In the genomic region with DNA sequence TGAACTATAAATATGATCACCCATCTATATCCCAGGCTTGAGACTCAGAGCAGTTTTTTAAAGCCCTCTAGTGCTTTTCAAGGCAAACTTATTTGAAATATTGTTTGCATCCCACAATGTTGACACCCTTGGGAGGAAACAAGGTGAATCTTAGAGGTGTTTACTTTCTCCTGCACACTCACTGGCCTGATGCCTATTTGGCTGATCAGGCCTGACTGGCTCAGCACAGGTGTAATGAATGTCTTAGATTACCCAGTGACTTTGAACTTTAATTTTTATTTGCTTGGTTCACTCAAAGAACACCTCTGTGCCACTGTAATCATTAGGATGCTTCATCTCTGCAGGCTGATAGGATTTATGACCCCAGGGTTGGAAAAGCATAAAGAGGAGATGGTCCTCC, we compare ENCODE assay signal across 23 cellular contexts.
"Had no signal": no experiment of that assay in that cellular context is flagged by ENCODE, and none has a peak within 500 bp of the region (broad histone marks: within the 10 kb centered on the region; RNA-seq: fewer than 3 reads in every experiment).

No MANE protein-coding gene starts in this region.

- H3K36me3 ChIP-seq: adrenal gland, breast epithelium, left ventricle myocardium inferior, spleen, thyroid gland had no signal

- H3K27me3 ChIP-seq: adrenal gland, breast epithelium, hepatocyte, spleen, thyroid gland had no signal

- H3K9me3 ChIP-seq: adrenal gland, breast epithelium, left ventricle myocardium inferior, spleen, thyroid gland had no signal

- FAIRE-seq: astrocyte, colon, endothelial cell of umbilical vein had no signal

- DNase-seq: activated CD4-positive, alpha-beta T cell treated with anti-CD3 and anti-CD28 coated beads for 4 hours; activated CD4-positive, alpha-beta T cell treated with anti-CD3 and anti-CD28 coated beads, Interleukin-2, amount 50 U/mL, for 48 hours; activated CD4-positive, CD25-positive, alpha-beta regulatory T cell; activated CD8-positive, alpha-beta memory T cell treated with anti-CD3 and anti-CD28 coated beads, Interleukin-2, amount 50 U/mL, for 48 hours; activated naive CD4-positive, alpha-beta T cell; activated T-cell treated with anti-CD3 and anti-CD28 coated beads, Interleukin-2, amount 50 U/mL, for 4 hours; adrenal gland; effector memory CD8-positive, alpha-beta T cell; foreskin melanocyte; immature natural killer cell; left ventricle myocardium inferior; natural killer cell; spleen; stimulated activated CD4-positive, alpha-beta T cell treated with anti-CD3 and anti-CD28 coated beads, Interleukin-4, amount 100 ng/mL, for 1 hour; stimulated activated naive CD4-positive, alpha-beta T cell treated with Interleukin-2 at 50 U/mL for 16 hours; substantia nigra; thyroid gland had no signal

- H3K4me1 ChIP-seq: adrenal gland, breast epithelium, left ventricle myocardium inferior, spleen, thyroid gland had no signal

- ATAC-seq: activated T-cell treated with anti-CD3 and anti-CD28 coated beads, Interleukin-2, amount 50 U/mL, for 4 hours; effector memory CD8-positive, alpha-beta T cell; esophagus mucosa; natural killer cell had no signal

- H3K4me3 ChIP-seq: adrenal gland, breast epithelium, hepatocyte, left ventricle myocardium inferior, spleen, thyroid gland had no signal

- H3K27ac ChIP-seq: adrenal gland, breast epithelium, hepatocyte, left ventricle myocardium inferior, spleen, thyroid gland had no signal
